Comparison of ENCODE assay signal across 15 cellular contexts in genomic region chr20:51703446-51704287, GRCh38.
DNase-seq lines count a peak whose midpoint lies in the region; TF ChIP-seq lines count a peak whose summit lies in the region.
"Had no signal": no experiment of that assay in that cellular context is flagged by ENCODE, and none has a peak within 500 bp of the region (broad histone marks: within the 10 kb centered on the region; RNA-seq: fewer than 3 reads in every experiment).

No MANE protein-coding gene starts in this region.

- H3K56ac ChIP-seq in H9 (ENCODE audit: insufficient read length, low read depth, low read length), result no peak overlapping the region

- intact Hi-C loops in Caco-2 (cut with micrococcal nuclease; ENCODE audit: unreplicated experiment), result loop anchor here (1.0 to 5.0 kb wide), 6 partner anchors 19 to 264 kb away; no protein-coding TSS in a partner anchor
- intact Hi-C loops in prostate gland (cut with DNase I), result no loop called here

- H3F3A ChIP-seq in neural cell (ENCODE audit: insufficient read depth, low read length, poor library complexity, severe bottlenecking), result no peaks in the 10 kb centered on the region

- no peak overlapping the region for H3K18ac ChIP-seq in H9 (ENCODE audit: insufficient read length, low read depth, low read length)

- H4K8ac ChIP-seq in H9 (replicated peaks; ENCODE audit: insufficient read length, low read depth, low read length), result no peak overlapping the region

- H3K27me3 Mint-ChIP-seq in Caco-2 (ENCODE audit: insufficient read depth, unreplicated experiment) (no peaks in the 10 kb centered on the region), H9 (ENCODE audit: low read depth) (no peaks in the 10 kb centered on the region)

- H3K36me3 Mint-ChIP-seq in Caco-2 (ENCODE audit: insufficient read depth, unreplicated experiment) (peaks cover 25% of the 10 kb centered on the region), H9 (ENCODE audit: insufficient read depth in 1 of 3, low read depth in 3 of 3) (no peaks in the 10 kb centered on the region)

- H3K4ac ChIP-seq in H9 (ENCODE audit: low read depth, low read length), result no peak overlapping the region

- H4K20me1 ChIP-seq in neural cell (ENCODE audit: insufficient read depth) (no peaks in the 10 kb centered on the region), H9 (ENCODE audit: control insufficient read depth, insufficient read depth, insufficient read length) (no peaks in the 10 kb centered on the region)

- H3K36me3 ChIP-seq in Caco-2 (ENCODE audit: control insufficient read depth, insufficient read depth, low read length) (peaks cover 1% of the 10 kb centered on the region; the same call in 1 of the 2 replicates), neural cell (ENCODE audit: insufficient read depth, low read length) (no peaks in the 10 kb centered on the region), prostate gland (no peaks in the 10 kb centered on the region)
- H3K36me3 ChIP-seq: MG63, Peyer's patch had no signal

- peak overlapping the region; percentile 83 for H3K27ac Mint-ChIP-seq in Caco-2 (ENCODE audit: unreplicated experiment)
- H3K27ac Mint-ChIP-seq in H9, result peak overlapping the region in 1 of 3 experiments; percentile 82; a peak in 3 of 7 replicates

- H3K4me1 Mint-ChIP-seq in Caco-2 (ENCODE audit: low read depth, unreplicated experiment), result peaks cover 66% of the 10 kb centered on the region
- H3K4me1 Mint-ChIP-seq in H9, result peaks cover 63 to 66% of the 10 kb centered on the region in 2 experiments

- POLR2A ChIA-PET in Caco-2 (lab: Charles Lee), result no interaction called here

- TF ChIP-seq RAD21 in neural cell (conservative IDR thresholded peaks at IDR 0.05), result no peak

- H2BK120ac ChIP-seq in H9 (ENCODE audit: low read depth, low read length, poor library complexity, severe bottlenecking), result no peak overlapping the region

- H4K5ac ChIP-seq in H9 (ENCODE audit: insufficient read length, low read depth, low read length), result no peak overlapping the region

- no peak overlapping the region for H4K91ac ChIP-seq in H9 (ENCODE audit: insufficient read length, low read depth, low read length)

- DNase-seq in Caco-2 (peak; percentile 69 to 81), LoVo (ENCODE audit: low spot score) (peak; percentile 46), epithelial cell of proximal tubule (ENCODE audit: low read depth) (peak; percentile 35), KG1 (lab: John Stamatoyannopoulos, UW) (no peak), nucleus accumbens (lab: John Stamatoyannopoulos, UW) (no peak), H9 (no peak), prostate gland (ENCODE audit: low spot score) (no peak)
- DNase-seq: DMS153, erythroblast, MG63, NCI-H2107, NCI-H82, Peyer's patch had no signal

- H3K27me3 ChIP-seq in Caco-2 (replicated peaks; ENCODE audit: control insufficient read depth, insufficient read depth, low read length) (no peaks in the 10 kb centered on the region), neural cell (ENCODE audit: insufficient read depth, low read depth, low read length) (no peaks in the 10 kb centered on the region), H9 (ENCODE audit: insufficient read depth, low read length) (no peaks in the 10 kb centered on the region), prostate gland (replicated peaks; ENCODE audit: insufficient read depth) (no peaks in the 10 kb centered on the region)
- H3K27me3 ChIP-seq: MG63, Peyer's patch had no signal

- H3K9me3 Mint-ChIP-seq in Caco-2 (ENCODE audit: unreplicated experiment) (no peaks in the 10 kb centered on the region), H9 (no peaks in the 10 kb centered on the region)

- H3K9me3 ChIP-seq in Caco-2, result no peaks in the 10 kb centered on the region
- no peaks in the 10 kb centered on the region for H3K9me3 ChIP-seq in neural cell (ENCODE audit: low read length)
- H3K9me3 ChIP-seq in H9 (ENCODE audit: control insufficient read depth, low read depth, low read length), result no peaks in the 10 kb centered on the region
- H3K9me3 ChIP-seq in prostate gland, result no peaks in the 10 kb centered on the region
- H3K9me3 ChIP-seq: MG63, Peyer's patch had no signal

- H3K4me2 ChIP-seq in neural cell (ENCODE audit: low read length), result no peak overlapping the region
- H3K4me2 ChIP-seq in H9 (ENCODE audit: insufficient read depth, insufficient read length, low read length), result no peak overlapping the region

- H3T11ph ChIP-seq in H9 (ENCODE audit: low read length), result no peak overlapping the region

- no TSS peak for BruUV-seq in Caco-2 (replicated peaks; lab: Mats Ljungman, UMichigan)

- H2BK20ac ChIP-seq in H9 (ENCODE audit: low read depth, low read length, poor library complexity, severe bottlenecking), result no peak overlapping the region

- H3K79me1 ChIP-seq in H9 (ENCODE audit: insufficient read depth, low read depth, low read length, poor library complexity, severe bottlenecking), result no peaks in the 10 kb centered on the region

- H2AK5ac ChIP-seq in H9 (ENCODE audit: insufficient read length, low read length), result no peak overlapping the region

- H3K27ac ChIP-seq in neural cell (ENCODE audit: low read length) (peak overlapping the region; percentile 42), H9 (ENCODE audit: insufficient read length, low read depth, low read length) (no peak overlapping the region), prostate gland (no peak overlapping the region)
- H3K27ac ChIP-seq: coronary artery, Peyer's patch had no signal

- H3K14ac ChIP-seq in H9 (ENCODE audit: insufficient read depth, low read length), result no peak overlapping the region

- TF ChIP-seq EP300 in neural cell (conservative IDR thresholded peaks at IDR 0.05; ENCODE audit: poor library complexity, severe bottlenecking), result no peak

- TF ChIP-seq CTCF in Caco-2 (IDR thresholded peaks at IDR 0.05; ENCODE audit: insufficient read depth in 1 of 2, low read depth in 1 of 2, low read length in 1 of 2, severe bottlenecking in 1 of 2, unreplicated experiment in 1 of 2) (no peak), epithelial cell of proximal tubule (conservative IDR thresholded peaks at IDR 0.05; ENCODE audit: low read depth, low read length) (no peak), neural cell (IDR thresholded peaks at IDR 0.05; ENCODE audit: poor library complexity, severe bottlenecking) (no peak), H9 (conservative IDR thresholded peaks at IDR 0.05) (no peak), prostate gland (IDR thresholded peaks at IDR 0.05) (no peak)

- no peak overlapping the region for H2BK12ac ChIP-seq in H9 (ENCODE audit: insufficient read length, low read depth, low read length)

- no peaks in the 10 kb centered on the region for H3K23me2 ChIP-seq in H9 (ENCODE audit: insufficient read length, low read depth, low read length, poor library complexity, severe bottlenecking)

- H3K4me1 ChIP-seq in Caco-2, result peaks cover 61% of the 10 kb centered on the region
- H3K4me1 ChIP-seq in H9 (ENCODE audit: insufficient read depth, low read length), result peaks cover 13% of the 10 kb centered on the region; the same call in 1 of the 2 replicates
- H3K4me1 ChIP-seq in prostate gland (replicated peaks), result no peaks in the 10 kb centered on the region

- H3K9ac ChIP-seq in neural cell (ENCODE audit: low read length), result no peak overlapping the region
- no peak overlapping the region for H3K9ac ChIP-seq in H9 (ENCODE audit: extremely low read depth, insufficient read length, low read length)

- no peak for TF ChIP-seq POLR2A in prostate gland (IDR thresholded peaks at IDR 0.05)

- no peak overlapping the region for H2BK15ac ChIP-seq in H9 (ENCODE audit: low read depth, low read length)

- H3K4me3 Mint-ChIP-seq in Caco-2 (ENCODE audit: unreplicated experiment) (peak overlapping the region; percentile 61), H9 (no peak overlapping the region)

- no peaks in the 10 kb centered on the region for H3K9me2 ChIP-seq in neural cell (ENCODE audit: insufficient read depth, low read length)

- H3K4me3 ChIP-seq in Caco-2 (ENCODE audit: low read depth, low read length) (no peak overlapping the region), epithelial cell of proximal tubule (ENCODE audit: low read depth, low read length) (no peak overlapping the region), neural cell (ENCODE audit: low read length) (peak overlapping the region; percentile 4), prostate gland (no peak overlapping the region)
- H3K4me3 ChIP-seq: coronary artery, MG63, Peyer's patch had no signal

- WGBS in H9 (ENCODE audit: extremely low coverage, insufficient read length, low lambda C conversion rate), result no CpG with 5 or more reads among the region's 7 CpGs
- 58% methylated on average over 7 of the region's 7 CpGs for WGBS in prostate gland

- H2BK5ac ChIP-seq in H9 (ENCODE audit: insufficient read length, low read length), result no peak overlapping the region

- no peak overlapping the region for H2AFZ ChIP-seq in neural cell (ENCODE audit: low read depth, low read length)
- no peak overlapping the region for H2AFZ ChIP-seq in H9 (ENCODE audit: low read length)

- H3K79me2 ChIP-seq in neural cell (replicated peaks; ENCODE audit: insufficient read depth, low read length), result no peaks in the 10 kb centered on the region
- H3K79me2 ChIP-seq in H9 (ENCODE audit: insufficient read depth, low read length), result no peaks in the 10 kb centered on the region

- no peak overlapping the region for H3K23ac ChIP-seq in H9 (ENCODE audit: insufficient read length, low read depth, low read length)

- CTCF ChIA-PET in Caco-2 (lab: Charles Lee), result interaction anchor here (0.6 kb wide), 2 partner anchors 13 to 375 kb away, joined by 3 to 4 read pairs; no protein-coding TSS in a partner anchor

TF ChIP-seq in neural cell, 6 proteins besides CTCF, POLR2A, EP300 and RAD21 (continues in another document):
- TF ChIP-seq POLR2AphosphoS5 (IDR thresholded peaks at IDR 0.05) (no peak), TAF1 (IDR thresholded peaks at IDR 0.05; ENCODE audit: low read depth) (no peak)

Comparison
In these comparisons a context has a peak if more than half of its experiments do, and no peak if none do; other contexts are left out.
1. DNase-seq: peak in Caco-2 (2 of 2), LoVo (single experiment) and epithelial cell of proximal tubule (single experiment); none in KG1 (single experiment), nucleus accumbens (0 of 56), H9 (single experiment) and prostate gland (single experiment).